In the genomic region with DNA sequence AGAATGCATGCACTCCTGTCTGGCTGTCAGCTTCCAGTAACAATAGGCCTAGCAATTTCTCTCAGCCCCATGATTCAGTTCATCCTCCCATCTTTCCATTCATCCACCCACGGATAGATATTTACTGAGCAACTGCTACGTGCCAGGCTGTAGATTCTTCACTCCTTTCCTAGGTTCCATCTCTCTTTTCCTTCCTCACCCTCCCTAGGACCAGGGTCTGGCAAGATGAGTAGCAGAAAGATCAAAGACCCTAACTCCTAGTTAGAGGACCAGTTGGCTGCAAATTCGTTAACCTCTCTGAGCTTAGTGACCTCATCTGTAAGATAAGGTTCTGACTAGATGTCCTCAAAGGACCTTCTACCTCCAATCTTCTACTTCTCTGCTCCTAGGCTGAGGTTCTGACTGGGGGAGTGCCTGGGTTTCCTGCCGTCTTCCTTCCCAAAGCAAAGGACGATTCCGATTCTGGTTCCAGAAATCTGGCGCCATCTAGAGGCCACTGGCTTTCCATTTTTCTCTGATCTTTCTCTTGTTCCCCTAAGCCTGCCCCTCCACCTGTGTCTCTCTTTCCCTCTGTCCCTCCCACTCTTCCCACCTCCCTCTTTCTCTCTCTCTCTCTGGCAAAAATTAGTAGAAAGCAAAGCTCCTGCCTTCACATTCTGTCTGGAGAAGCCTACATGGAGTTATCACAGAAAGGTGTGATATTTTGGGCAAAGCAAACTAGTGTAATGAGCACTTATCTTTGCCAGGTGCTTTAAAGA, we compare ENCODE assay signal across 8 cellular contexts. TPM values are rescaled to one million over a fixed set of nuclear protein-coding genes. Genes with fewer than 3 reads are reported as not detected.
A peak's percentile ranks its signal among the peaks of the same experiment; 100 is the strongest.
DNase-seq lines count a peak whose midpoint lies in the region; ATAC-seq and TF ChIP-seq lines count a peak whose summit lies in the region.

No MANE protein-coding gene starts in this region.

- no peak overlapping the region for H3K9ac ChIP-seq in KMS-11

- intact Hi-C loops in thyroid gland (cut with DNase I) = loop anchor here (2.0 to 5.0 kb wide), 2 partner anchors 210 to 297 kb away; no protein-coding TSS in a partner anchor

- no peaks in the 10 kb centered on the region for H3K27me3 Mint-ChIP-seq in activated T-helper 17 cell treated with anti-CD3 and anti-CD28 coated beads, Interleukin-2, amount 50 U/mL, for 72 hours

- H3K27ac Mint-ChIP-seq in activated T-helper 17 cell treated with anti-CD3 and anti-CD28 coated beads, Interleukin-2, amount 50 U/mL, for 72 hours = peak overlapping the region; percentile 45

- H3K79me2 ChIP-seq in KMS-11 (ENCODE audit: insufficient read depth, low read depth) (no peaks in the 10 kb centered on the region), osteoblast (ENCODE audit: insufficient read depth, low read length) (no peaks in the 10 kb centered on the region)

- H3K27ac ChIP-seq in KMS-11 (no peak overlapping the region), osteoblast (ENCODE audit: low read depth, low read length) (no peak overlapping the region), thyroid gland (no peak overlapping the region)

- H3K4me2 ChIP-seq in KMS-11 (no peak overlapping the region), osteoblast (ENCODE audit: insufficient read depth, low read length) (no peak overlapping the region)

- H3K36me3 Mint-ChIP-seq in activated T-helper 17 cell treated with anti-CD3 and anti-CD28 coated beads, Interleukin-2, amount 50 U/mL, for 72 hours (ENCODE audit: low read depth) = no peaks in the 10 kb centered on the region

- WGBS in thyroid gland, 2 donors = 32% methylated on average over 6 to 7 of the region's 7 CpGs

- no peaks in the 10 kb centered on the region for H4K20me1 ChIP-seq in KMS-11 (ENCODE audit: insufficient read depth)
- peaks cover 3% of the 10 kb centered on the region for H4K20me1 ChIP-seq in osteoblast (ENCODE audit: insufficient read depth, low read length)

- no peaks in the 10 kb centered on the region for H3K4me1 ChIP-seq in KMS-11 (ENCODE audit: low read depth, poor library complexity, severe bottlenecking)
- peaks cover 22% of the 10 kb centered on the region for H3K4me1 ChIP-seq in osteoblast (ENCODE audit: insufficient read depth, low read length)
- peaks cover 18 to 31% of the 10 kb centered on the region in 2 donors for H3K4me1 ChIP-seq in thyroid gland

- peaks cover 7% of the 10 kb centered on the region for H3K4me1 Mint-ChIP-seq in activated T-helper 17 cell treated with anti-CD3 and anti-CD28 coated beads, Interleukin-2, amount 50 U/mL, for 72 hours

- H3K4me3 Mint-ChIP-seq in activated T-helper 17 cell treated with anti-CD3 and anti-CD28 coated beads, Interleukin-2, amount 50 U/mL, for 72 hours = peak overlapping the region; percentile 27

- DNase-seq in DMS 273 treated with DMSO at 0.1 percent for 48 hours (lab: John Stamatoyannopoulos, UW) = peak; percentile 14
- peak; percentile 66 for DNase-seq in RPMI8226
- peak; percentile 50 to 88 for DNase-seq in foreskin fibroblast
- DNase-seq in osteoblast (ENCODE audit: insufficient read length, low spot score, missing footprints) = peak; percentile 93
- peak; percentile 77 to 79 for DNase-seq in thyroid gland

- ATAC-seq in activated T-helper 17 cell treated with anti-CD3 and anti-CD28 coated beads, Interleukin-2, amount 50 U/mL, for 72 hours (replicated peaks) = peak; percentile 62
- no peak for ATAC-seq in HG03457 (IDR thresholded peaks at IDR 0.05; ENCODE audit: unreplicated experiment)

- TF ChIP-seq CTCF in KMS-11 (conservative IDR thresholded peaks at IDR 0.05; ENCODE audit: low read depth, low read length) (peak; percentile 71), foreskin fibroblast (IDR thresholded peaks at IDR 0.05; ENCODE audit: low read depth, low read length) (peak; percentile 52), osteoblast (IDR thresholded peaks at IDR 0.05; ENCODE audit: extremely low read depth, low read depth, low read length) (peak; percentile 79), thyroid gland (IDR thresholded peaks at IDR 0.05) (peak; percentile 33 to 76 (median 68))

- TF ChIP-seq POLR2A in thyroid gland (IDR thresholded peaks at IDR 0.05) = no peak

- H3K9me3 ChIP-seq in osteoblast (ENCODE audit: low read depth, low read length) = no peaks in the 10 kb centered on the region
- H3K9me3 ChIP-seq in thyroid gland = no peaks in the 10 kb centered on the region

- H3K4me3 ChIP-seq in KMS-11 (IDR thresholded peaks at IDR 0.05; ENCODE audit: insufficient read depth, low read depth, low read length) (no peak overlapping the region), foreskin fibroblast (ENCODE audit: low read depth in 1 of 2, low read length in 2 of 2) (no peak overlapping the region), osteoblast (ENCODE audit: insufficient read depth, low read length) (no peak overlapping the region), thyroid gland (replicated peaks in 1 of 3) (no peak overlapping the region)

- no peaks in the 10 kb centered on the region for H3K9me3 Mint-ChIP-seq in activated T-helper 17 cell treated with anti-CD3 and anti-CD28 coated beads, Interleukin-2, amount 50 U/mL, for 72 hours

- H3K36me3 ChIP-seq in KMS-11 (ENCODE audit: insufficient read depth) (no peaks in the 10 kb centered on the region), osteoblast (ENCODE audit: insufficient read depth, low read length) (no peaks in the 10 kb centered on the region), thyroid gland (no peaks in the 10 kb centered on the region)

- H2AFZ ChIP-seq in KMS-11 (ENCODE audit: low read depth) = no peak overlapping the region
- no peak overlapping the region for H2AFZ ChIP-seq in osteoblast (ENCODE audit: low read length)

- H3K27me3 ChIP-seq in KMS-11 (ENCODE audit: insufficient read depth, low read depth) = no peaks in the 10 kb centered on the region; the same call in 1 of the 2 replicates
- H3K27me3 ChIP-seq in osteoblast (ENCODE audit: insufficient read depth, low read length) = no peaks in the 10 kb centered on the region
- H3K27me3 ChIP-seq in thyroid gland = no peaks in the 10 kb centered on the region

RNA-seq across cellular contexts. Expression of gene TBATA, which starts 26.2 kb away (rescaled TPM):
- not detected for total RNA-seq in activated T-helper 17 cell treated with anti-CD3 and anti-CD28 coated beads, Interleukin-2, amount 50 U/mL, for 72 hours
- total RNA-seq in osteoblast (not detected in 2 replicates), thyroid gland (not detected)

RNA-seq across cellular contexts. Expression of gene SGPL1, which starts 56.8 kb away (rescaled TPM):
- total RNA-seq in activated T-helper 17 cell treated with anti-CD3 and anti-CD28 coated beads, Interleukin-2, amount 50 U/mL, for 72 hours = 10 to 100 TPM; 23.9 to 30.8 TPM
- total RNA-seq in osteoblast (46.6 and 47.4 TPM in 2 replicates), thyroid gland (10 to 100 TPM; 40.6 to 64.4 (median 46.1) TPM)

Comparison
In these comparisons a context has a peak if more than half of its experiments do, and no peak if none do; other contexts are left out.
1. DNase-seq: peak in every context shown above with its lines; median percentile 93 in osteoblast; 78 in thyroid gland; 69 in foreskin fibroblast; 66 in RPMI8226; 14 in DMS 273 treated with DMSO at 0.1 percent for 48 hours.